In genomic region chr2:40432916-40433315, GRCh38 we compare ENCODE assay signal across 26 cellular contexts. TPM values are rescaled to one million over a fixed set of nuclear protein-coding genes. Genes with fewer than 3 reads are reported as not detected.
"Had no signal": no experiment of that assay in that cellular context is flagged by ENCODE, and none has a peak within 500 bp of the region (broad histone marks: within the 10 kb centered on the region; RNA-seq: fewer than 3 reads in every experiment).

No MANE protein-coding gene starts in this region.

- H3K27ac ChIP-seq: breast epithelium, neural progenitor cell, prostate gland, stomach, testis, upper lobe of right lung had no signal

- H3K4me1 ChIP-seq: breast epithelium, neural progenitor cell, prostate gland, testis had no signal

- H3K4me3 ChIP-seq: breast epithelium, heart left ventricle, neural progenitor cell, prostate gland, right atrium auricular region, smooth muscle cell, stomach, testis, upper lobe of right lung had no signal

- ATAC-seq: activated CD4-positive, CD25-positive, alpha-beta regulatory T cell treated with anti-CD3 and anti-CD28 coated beads, Interleukin-2, amount 50 U/mL, for 24 hours; activated naive CD8-positive, alpha-beta T cell treated with anti-CD3 and anti-CD28 coated beads, Interleukin-2, amount 50 U/mL, for 24 hours; naive thymus-derived CD4-positive, alpha-beta T cell; stimulated activated effector memory CD8-positive, alpha-beta T cell treated with anti-CD3 and anti-CD28 coated beads, Interleukin-12 subunit alpha, Interleukin-12 subunit beta, amount 100 ng/mL, for 72 hours; upper lobe of right lung had no signal

- H2AFZ ChIP-seq: neural progenitor cell had no signal

- H3K27me3 ChIP-seq: breast epithelium, heart left ventricle, neural progenitor cell, right atrium auricular region, stomach, testis, upper lobe of right lung had no signal

- H3K4me2 ChIP-seq: neural progenitor cell, smooth muscle cell had no signal

- H3K4me1 Mint-ChIP-seq: activated CD4-positive, alpha-beta T cell treated with anti-CD3 and anti-CD28 coated beads, Interleukin-2, amount 10 ng/mL, durations not matched to agents 7 days and 5 days; activated naive CD4-positive, alpha-beta T cell treated with anti-CD3 and anti-CD28 coated beads, Interleukin-2, amount 10 ng/mL, durations not matched to agents 7 days and 5 days; activated naive CD8-positive, alpha-beta T cell treated with anti-CD3 and anti-CD28 coated beads, Interleukin-2, amount 50 U/mL, for 24 hours; stimulated activated effector memory CD8-positive, alpha-beta T cell treated with anti-CD3 and anti-CD28 coated beads, Interleukin-12 subunit alpha, Interleukin-12 subunit beta, amount 100 ng/mL, for 72 hours had no signal

- H3K9me3 Mint-ChIP-seq: activated CD4-positive, alpha-beta T cell treated with anti-CD3 and anti-CD28 coated beads, Interleukin-2, amount 10 ng/mL, durations not matched to agents 7 days and 5 days; activated naive CD4-positive, alpha-beta T cell treated with anti-CD3 and anti-CD28 coated beads, Interleukin-2, amount 10 ng/mL, durations not matched to agents 7 days and 5 days; activated naive CD8-positive, alpha-beta T cell treated with anti-CD3 and anti-CD28 coated beads, Interleukin-2, amount 50 U/mL, for 24 hours; neural progenitor cell had no signal

- FAIRE-seq: endometrium, frontal cortex had no signal

- H3K4me3 Mint-ChIP-seq: activated CD4-positive, alpha-beta T cell treated with anti-CD3 and anti-CD28 coated beads, Interleukin-2, amount 10 ng/mL, durations not matched to agents 7 days and 5 days; activated naive CD4-positive, alpha-beta T cell treated with anti-CD3 and anti-CD28 coated beads, Interleukin-2, amount 10 ng/mL, durations not matched to agents 7 days and 5 days; activated naive CD8-positive, alpha-beta T cell treated with anti-CD3 and anti-CD28 coated beads, Interleukin-2, amount 50 U/mL, for 24 hours; naive thymus-derived CD4-positive, alpha-beta T cell; neural progenitor cell; stimulated activated effector memory CD8-positive, alpha-beta T cell treated with anti-CD3 and anti-CD28 coated beads, Interleukin-12 subunit alpha, Interleukin-12 subunit beta, amount 100 ng/mL, for 72 hours had no signal

- H3K9me3 ChIP-seq: breast epithelium, heart left ventricle, prostate gland, right atrium auricular region, stomach, testis, upper lobe of right lung had no signal

- H3K27ac Mint-ChIP-seq: activated CD4-positive, alpha-beta T cell treated with anti-CD3 and anti-CD28 coated beads, Interleukin-2, amount 10 ng/mL, durations not matched to agents 7 days and 5 days; activated naive CD4-positive, alpha-beta T cell treated with anti-CD3 and anti-CD28 coated beads, Interleukin-2, amount 10 ng/mL, durations not matched to agents 7 days and 5 days; activated naive CD8-positive, alpha-beta T cell treated with anti-CD3 and anti-CD28 coated beads, Interleukin-2, amount 50 U/mL, for 24 hours; naive thymus-derived CD4-positive, alpha-beta T cell; neural progenitor cell; stimulated activated effector memory CD8-positive, alpha-beta T cell treated with anti-CD3 and anti-CD28 coated beads, Interleukin-12 subunit alpha, Interleukin-12 subunit beta, amount 100 ng/mL, for 72 hours had no signal

- H3K27me3 Mint-ChIP-seq: activated CD4-positive, alpha-beta T cell treated with anti-CD3 and anti-CD28 coated beads, Interleukin-2, amount 10 ng/mL, durations not matched to agents 7 days and 5 days; activated naive CD4-positive, alpha-beta T cell treated with anti-CD3 and anti-CD28 coated beads, Interleukin-2, amount 10 ng/mL, durations not matched to agents 7 days and 5 days; activated naive CD8-positive, alpha-beta T cell treated with anti-CD3 and anti-CD28 coated beads, Interleukin-2, amount 50 U/mL, for 24 hours had no signal

- H3K36me3 Mint-ChIP-seq: activated naive CD4-positive, alpha-beta T cell treated with anti-CD3 and anti-CD28 coated beads, Interleukin-2, amount 10 ng/mL, durations not matched to agents 7 days and 5 days; naive thymus-derived CD4-positive, alpha-beta T cell; stimulated activated effector memory CD8-positive, alpha-beta T cell treated with anti-CD3 and anti-CD28 coated beads, Interleukin-12 subunit alpha, Interleukin-12 subunit beta, amount 100 ng/mL, for 72 hours had no signal

- H3K9ac ChIP-seq: neural progenitor cell had no signal

- DNase-seq: activated CD4-positive, alpha-beta T cell treated with anti-CD3 and anti-CD28 coated beads, Interleukin-2, amount 10 ng/mL, durations not matched to agents 7 days and 5 days; activated CD8-positive, alpha-beta memory T cell treated with anti-CD3 and anti-CD28 coated beads, Interleukin-2, amount 50 U/mL, for 4 hours; activated effector memory CD4-positive, alpha-beta T cell treated with Interleukin-2 at 50 U/mL for 16 hours; activated naive CD4-positive, alpha-beta T cell treated with anti-CD3 and anti-CD28 coated beads, Interleukin-2, amount 10 ng/mL, durations not matched to agents 7 days and 5 days; activated naive CD8-positive, alpha-beta T cell treated with anti-CD3 and anti-CD28 coated beads, Interleukin-2, amount 50 U/mL, for 24 hours; activated T-cell treated with anti-CD3 and anti-CD28 coated beads, Interleukin-2, amount 50 U/mL, for 48 hours; aorta; cerebellar nuclear complex; cortex of kidney; erythroblast; heart left ventricle; left ventricle myocardium superior; naive thymus-derived CD4-positive, alpha-beta T cell; stimulated activated CD4-positive, alpha-beta T cell treated with anti-CD3 and anti-CD28 coated beads, Interleukin-4, amount 100 ng/mL, for 24 hours; stomach; testis; upper lobe of right lung had no signal

- H3K36me3 ChIP-seq: breast epithelium, neural progenitor cell, prostate gland, stomach, upper lobe of right lung had no signal

RNA-seq across cellular contexts. Expression of gene SLC8A1, which starts 19.0 kb away (rescaled TPM):
- polyA plus RNA-seq: naive thymus-derived CD4-positive, alpha-beta T cell had no signal
